ENCODE assay signal across 9 cellular contexts in the genomic region with DNA sequence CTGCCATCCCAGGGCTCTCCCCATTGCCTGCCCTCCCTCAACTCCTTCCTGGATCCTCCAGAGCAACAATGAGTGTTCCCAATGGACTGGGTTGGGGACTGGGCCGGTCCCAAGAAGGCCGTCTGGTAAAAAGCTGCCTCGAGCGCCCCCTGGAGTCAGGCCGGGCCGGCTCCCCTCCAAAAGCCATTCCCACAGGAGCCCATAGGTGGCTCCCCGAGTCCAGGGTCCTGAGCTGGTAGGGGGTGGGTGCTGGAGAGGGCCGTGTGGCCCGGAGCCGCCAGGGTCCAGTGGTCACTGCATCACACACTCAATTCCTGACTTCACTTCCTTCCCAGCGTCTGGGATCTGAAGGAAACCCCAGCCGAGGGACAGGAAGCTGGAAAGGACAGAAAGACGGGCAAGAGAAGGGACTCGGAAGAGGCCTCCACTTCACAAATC. TPM values are rescaled to one million over a fixed set of nuclear protein-coding genes. Genes with fewer than 3 reads are reported as not detected.
A peak's percentile ranks its signal among the peaks of the same experiment; 100 is the strongest.
DNase-seq lines count a peak whose midpoint lies in the region; ATAC-seq and TF ChIP-seq lines count a peak whose summit lies in the region.
"Had no signal": no experiment of that assay in that cellular context is flagged by ENCODE, and none has a peak within 500 bp of the region (broad histone marks: within the 10 kb centered on the region; RNA-seq: fewer than 3 reads in every experiment).

No MANE protein-coding gene starts in this region.

- no peaks in the 10 kb centered on the region for H3K4me1 ChIP-seq in foreskin keratinocyte
- H3K4me1 ChIP-seq in osteoblast (ENCODE audit: insufficient read depth, low read length): peaks cover 13% of the 10 kb centered on the region

- no peaks in the 10 kb centered on the region for H3K79me2 ChIP-seq in osteoblast (ENCODE audit: insufficient read depth, low read length)

- H3K27me3 ChIP-seq in foreskin keratinocyte (no peaks in the 10 kb centered on the region), osteoblast (ENCODE audit: insufficient read depth, low read length) (no peaks in the 10 kb centered on the region)

- peak overlapping the region; percentile 29 for H2AFZ ChIP-seq in osteoblast (ENCODE audit: low read length)

- peak; percentile 23 for DNase-seq in DMS 273 treated with DMSO at 0.1 percent for 48 hours (lab: John Stamatoyannopoulos, UW)
- peak; percentile 29 to 55 for DNase-seq in SHP77 (lab: John Stamatoyannopoulos, UW)
- DNase-seq in activated effector memory CD4-positive, alpha-beta T cell treated with Interleukin-2 at 50 U/mL for 16 hours: peak; percentile 57
- DNase-seq in foreskin keratinocyte: no peak
- peak; percentile 99 for DNase-seq in osteoblast (ENCODE audit: insufficient read length, low spot score, missing footprints)
- peak; percentile 85 for DNase-seq in superior temporal gyrus (ENCODE audit: extremely low spot score)

- H3K27ac ChIP-seq in foreskin keratinocyte (no peak overlapping the region), osteoblast (ENCODE audit: low read depth, low read length) (peak overlapping the region; percentile 73)

- peaks cover 44% of the 10 kb centered on the region for H3K36me3 ChIP-seq in osteoblast (ENCODE audit: insufficient read depth, low read length)

- H3K9me3 ChIP-seq in osteoblast (ENCODE audit: low read depth, low read length): no peaks in the 10 kb centered on the region

- H3K4me3 ChIP-seq in osteoblast (ENCODE audit: insufficient read depth, low read length): peak overlapping the region; percentile 25

- peak overlapping the region; percentile 43 for H3K4me2 ChIP-seq in osteoblast (ENCODE audit: insufficient read depth, low read length)

- H4K20me1 ChIP-seq in osteoblast (ENCODE audit: insufficient read depth, low read length): peaks cover 12% of the 10 kb centered on the region

- peak; percentile 100 for TF ChIP-seq CTCF in foreskin keratinocyte (conservative IDR thresholded peaks at IDR 0.05)
- TF ChIP-seq CTCF in osteoblast (IDR thresholded peaks at IDR 0.05; ENCODE audit: extremely low read depth, low read depth, low read length): peak; percentile 100

- ATAC-seq in HG03342 (IDR thresholded peaks at IDR 0.05; ENCODE audit: unreplicated experiment): peak; percentile 62
- peak; percentile 83 for ATAC-seq in foreskin keratinocyte
- no peak for ATAC-seq in HG02884 (IDR thresholded peaks at IDR 0.05; ENCODE audit: unreplicated experiment)

RNA-seq across cellular contexts. Expression of gene ALDH4A1, which starts 10.7 kb away (rescaled TPM):
- total RNA-seq in foreskin keratinocyte: 26.7 and 33.2 TPM in 2 replicates
- 26.3 and 32.6 TPM in 2 replicates for polyA plus RNA-seq in foreskin keratinocyte
- 28.6 and 31.8 TPM in 2 replicates for total RNA-seq in osteoblast

RNA-seq across cellular contexts. Expression of gene IFFO2, which starts 43.4 kb away (rescaled TPM):
- total RNA-seq in foreskin keratinocyte: 47.5 and 57.3 TPM in 2 replicates
- 18.3 and 23.6 TPM in 2 replicates for polyA plus RNA-seq in foreskin keratinocyte
- total RNA-seq in osteoblast: 6.8 and 10.9 TPM in 2 replicates

RNA-seq across cellular contexts. Expression of gene TAS1R2, which starts 53.6 kb away (rescaled TPM):
- total RNA-seq in foreskin keratinocyte (not detected in 2 replicates), osteoblast (not detected in 2 replicates)
- not detected in 2 replicates for polyA plus RNA-seq in foreskin keratinocyte
- polyA plus RNA-seq: adipose tissue had no signal

Comparison
In these comparisons a context has a peak if more than half of its experiments do, and no peak if none do; other contexts are left out.
1. DNase-seq: peak in DMS 273 treated with DMSO at 0.1 percent for 48 hours (single experiment), SHP77 (2 of 2), activated effector memory CD4-positive, alpha-beta T cell treated with Interleukin-2 at 50 U/mL for 16 hours (single experiment), osteoblast (single experiment) and superior temporal gyrus (single experiment); none in foreskin keratinocyte (0 of 2).